Comparison of ENCODE assay signal across 19 cellular contexts in genomic region chr4:139907001-139907809, GRCh38.
DNase-seq lines count a peak whose midpoint lies in the region; ATAC-seq and TF ChIP-seq lines count a peak whose summit lies in the region.
"Had no signal": no experiment of that assay in that cellular context is flagged by ENCODE, and none has a peak within 500 bp of the region (broad histone marks: within the 10 kb centered on the region; RNA-seq: fewer than 3 reads in every experiment).

No MANE protein-coding gene starts in this region.

- BruUV-seq in PC-9 (replicated peaks; lab: Mats Ljungman, UMichigan): no TSS peak

- H3K9me3 ChIP-seq in PC-9 (ENCODE audit: insufficient read depth, low read depth): no peaks in the 10 kb centered on the region
- H3K9me3 ChIP-seq: ovary, thoracic aorta had no signal

- no peak overlapping the region for H3K27ac Mint-ChIP-seq in glutamatergic neuron (ENCODE audit: unreplicated experiment)
- H3K27ac Mint-ChIP-seq: CD8-positive, alpha-beta T cell had no signal

- TF ChIP-seq CTCF in GM13977 (IDR thresholded peaks at IDR 0.05; ENCODE audit: extremely low read depth, insufficient read depth, missing control alignments): no peak
- TF ChIP-seq CTCF in PC-9 (conservative IDR thresholded peaks at IDR 0.05): no peak
- no peak for TF ChIP-seq CTCF in glutamatergic neuron (IDR thresholded peaks at IDR 0.05; ENCODE audit: partially characterized antibody, unreplicated experiment)

- no peaks in the 10 kb centered on the region for H3K79me2 ChIP-seq in PC-9 (ENCODE audit: low read depth)

- H3K4me3 ChIP-seq in PC-9: no peak overlapping the region
- H3K4me3 ChIP-seq: GM23248, ovary, SK-N-MC, skin epidermis, thoracic aorta had no signal

- POLR2A ChIA-PET in PC-9 (lab: Charles Lee; ENCODE audit: unreplicated experiment): no interaction called here

- CTCF ChIA-PET in PC-9 (lab: Charles Lee): interaction anchor here (0.6 to 0.7 kb wide), 2 partner anchors 361 to 491 kb away, joined by 4 to 6 read pairs; no protein-coding TSS in a partner anchor

- H3F3A ChIP-seq in PC-9 (ENCODE audit: insufficient read depth, low read depth): peaks cover 4% of the 10 kb centered on the region; the same call in 1 of the 2 replicates

- H3K36me3 Mint-ChIP-seq in glutamatergic neuron (ENCODE audit: unreplicated experiment): peaks cover 14% of the 10 kb centered on the region

- H3K36me3 ChIP-seq in PC-9 (ENCODE audit: low read depth): no peaks in the 10 kb centered on the region
- H3K36me3 ChIP-seq: ovary, thoracic aorta had no signal

- H3K4me1 Mint-ChIP-seq in glutamatergic neuron (ENCODE audit: low read depth, unreplicated experiment): peaks cover 12% of the 10 kb centered on the region

- H3K9me3 Mint-ChIP-seq in glutamatergic neuron (ENCODE audit: unreplicated experiment): peaks cover 9% of the 10 kb centered on the region

- peak overlapping the region; percentile 25; the same call in 1 of the 2 replicates for H3K27ac ChIP-seq in PC-9
- H3K27ac ChIP-seq: GM23248, SK-N-MC, skin epidermis, thoracic aorta had no signal

- H4K20me1 ChIP-seq in PC-9 (ENCODE audit: insufficient read depth): no peaks in the 10 kb centered on the region

- H2AFZ ChIP-seq in PC-9: no peak overlapping the region
- H2AFZ ChIP-seq: GM23248 had no signal

- H3K27me3 ChIP-seq in PC-9 (ENCODE audit: insufficient read depth, low read depth): no peaks in the 10 kb centered on the region
- H3K27me3 ChIP-seq: ovary had no signal

- in situ Hi-C loops in GM13977 (cut with MboI; ENCODE audit: low pct_unique_long_range_greater_than_20kb, low sequenced_read_pairs, unreplicated experiment): no loop called here

- no peak overlapping the region for H3K4me3 Mint-ChIP-seq in glutamatergic neuron (ENCODE audit: unreplicated experiment)
- H3K4me3 Mint-ChIP-seq: CD8-positive, alpha-beta T cell had no signal

- intact Hi-C loops in PC-9 (cut with micrococcal nuclease; ENCODE audit: unreplicated experiment): no loop called here

- DNase-seq in GM13977 (ENCODE audit: low spot score): peak; percentile 23
- no peak for DNase-seq in PC-9
- DNase-seq in left lobe of liver (ENCODE audit: low spot score): no peak
- no peak for DNase-seq in stimulated activated CD4-positive, alpha-beta T cell treated with anti-CD3 and anti-CD28 coated beads, Interleukin-2, amount 100 ng/mL, for 48 hours
- no peak for DNase-seq in SIG-M5 (lab: John Stamatoyannopoulos, UW)
- DNase-seq in glutamatergic neuron: no peak
- no peak for DNase-seq in T-helper 9 cell
- DNase-seq: activated CD4-positive, alpha-beta T cell treated with anti-CD3 and anti-CD28 coated beads for 48 hours; activated gamma-delta T cell; aorta; CD8-positive, alpha-beta T cell; GM23248; NCI-H1417 treated with DMSO at 0.1 percent for 48 hours; NCI-H226; ovary had no signal

- no peak overlapping the region for H3K4me2 ChIP-seq in PC-9

- ATAC-seq in HG02852 (IDR thresholded peaks at IDR 0.05; ENCODE audit: unreplicated experiment): peak; percentile 70
- peak; percentile 66 for ATAC-seq in left lobe of liver
- ATAC-seq: CD8-positive, alpha-beta T cell had no signal

- peaks cover 7% of the 10 kb centered on the region for H3K27me3 Mint-ChIP-seq in glutamatergic neuron (ENCODE audit: unreplicated experiment)

- H3K9me2 ChIP-seq in PC-9 (ENCODE audit: insufficient read depth): no peaks in the 10 kb centered on the region

- 0 out of 2 replicates have a peak, but pooled peaks cover 12% of the 10 kb centered on the region for H3K4me1 ChIP-seq in PC-9 (replicated peaks; ENCODE audit: insufficient read depth)
